1 cellular context compared by ENCODE assay signal in the genomic region with DNA sequence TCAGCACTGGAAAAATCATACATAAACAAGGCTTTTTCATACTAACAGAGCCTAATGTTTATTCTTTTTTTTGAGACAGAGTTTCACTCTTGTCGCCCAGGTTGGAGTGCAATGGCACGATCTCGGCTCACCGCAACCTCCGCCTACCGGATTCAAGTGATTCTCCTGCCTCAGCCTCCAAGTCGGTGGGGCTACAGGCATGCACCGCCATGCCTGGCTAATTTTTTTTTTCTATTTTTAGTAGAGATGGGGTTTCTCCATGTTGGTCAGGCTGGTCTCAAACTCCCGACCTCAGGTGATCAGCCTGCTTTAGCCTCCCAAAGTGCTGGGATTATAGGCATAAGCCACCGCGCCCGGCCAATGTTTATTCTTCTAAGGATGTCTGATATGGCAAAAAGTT.
A peak's percentile ranks its signal among the peaks of the same experiment; 100 is the strongest.
TF ChIP-seq lines count a peak whose summit lies in the region.

No MANE protein-coding gene starts in this region.

TF ChIP-seq in HepG2, 621 proteins besides CTCF, POLR2A, EP300 and RAD21:
- TF ChIP-seq ZBTB38 (CRISPR knock-in tag; IDR thresholded peaks at IDR 0.05), result peak; percentile 55; the same call in 1 of the 2 replicates
